8 cellular contexts compared by ENCODE assay signal in genomic region chr14:103679351-103679750, GRCh38. TPM values are rescaled to one million over a fixed set of nuclear protein-coding genes. Genes with fewer than 3 reads are reported as not detected.
DNase-seq lines count a peak whose midpoint lies in the region; ATAC-seq and TF ChIP-seq lines count a peak whose summit lies in the region.

No MANE protein-coding gene starts in this region.

- in situ Hi-C loops in IMR-90 (cut with MboI; ENCODE audit: low sequenced_read_pairs): no loop called here

- no peak overlapping the region for H4K8ac ChIP-seq in IMR-90 (ENCODE audit: low read depth in 2 of 2, low read length in 2 of 2)

- CTCF ChIA-PET in MCF 10A (lab: Yijun Ruan, JAX): interaction anchor here (1.2 to 1.3 kb wide), 4 partner anchors 10 to 19 kb away, joined by 3 to 6 read pairs (median 5); no protein-coding TSS in a partner anchor
- CTCF ChIA-PET in IMR-90 (lab: Yijun Ruan, JAX): interaction anchor here (1.3 to 2.0 kb wide), 2 partner anchors 15 to 84 kb away, joined by 6 read pairs; no protein-coding TSS in a partner anchor
- CTCF ChIA-PET in activated CD4-positive, alpha-beta T cell treated with anti-CD3 and anti-CD28 coated beads for 36 hours (lab: Charles Lee): interaction anchor here (0.5 to 2.0 kb wide), 9 partner anchors 15 to 127 kb away, joined by 3 to 12 read pairs (median 3); partner anchors contain the start of gene ZFYVE21

- no peak overlapping the region for H2BK120ac ChIP-seq in IMR-90 (ENCODE audit: low read depth, low read length)

- TF ChIP-seq RAD21 in IMR-90 (IDR thresholded peaks at IDR 0.05; ENCODE audit: low read length): peak; percentile 42

- H3K36me3 ChIP-seq in breast epithelium (peaks cover 16% of the 10 kb centered on the region), IMR-90 (ENCODE audit: control insufficient read depth, insufficient read depth, low read length) (peaks cover 66% of the 10 kb centered on the region)

- H3K27ac Mint-ChIP-seq in MCF 10A (ENCODE audit: low read depth, unreplicated experiment): no peak overlapping the region
- peak overlapping the region; percentile 33 for H3K27ac Mint-ChIP-seq in activated CD4-positive, alpha-beta T cell treated with anti-CD3 and anti-CD28 coated beads for 36 hours
- no peak overlapping the region for H3K27ac Mint-ChIP-seq in endothelial cell (ENCODE audit: unreplicated experiment)
- H3K27ac Mint-ChIP-seq in osteocyte (ENCODE audit: unreplicated experiment): peak overlapping the region; percentile 56

- H3K27me3 Mint-ChIP-seq in MCF 10A (ENCODE audit: insufficient read depth, unreplicated experiment) (no peaks in the 10 kb centered on the region), endothelial cell (ENCODE audit: unreplicated experiment) (no peaks in the 10 kb centered on the region), osteocyte (ENCODE audit: unreplicated experiment) (no peaks in the 10 kb centered on the region)
- H3K27me3 Mint-ChIP-seq in activated CD4-positive, alpha-beta T cell treated with anti-CD3 and anti-CD28 coated beads for 36 hours: no peaks in the 10 kb centered on the region

- H2AFZ ChIP-seq in IMR-90 (replicated peaks; ENCODE audit: low read length, poor library complexity): no peak overlapping the region

- H3K14ac ChIP-seq in IMR-90 (replicated peaks; ENCODE audit: low read depth, low read length): no peak overlapping the region

- peaks cover 3% of the 10 kb centered on the region; the same call in 1 of the 2 replicates for H3K9me1 ChIP-seq in IMR-90 (ENCODE audit: insufficient read depth, low read length)

- peak; percentile 51 for ATAC-seq in IMR-90 (ENCODE audit: low read depth)
- ATAC-seq in activated CD4-positive, alpha-beta T cell treated with anti-CD3 and anti-CD28 coated beads for 36 hours: peak; percentile 98
- ATAC-seq in HG03521 (IDR thresholded peaks at IDR 0.05; ENCODE audit: unreplicated experiment): no peak

- H2BK5ac ChIP-seq in IMR-90 (ENCODE audit: low read depth, low read length, poor library complexity, severe bottlenecking): peak overlapping the region; percentile 1

- H3K9ac ChIP-seq in IMR-90 (ENCODE audit: low read depth, low read length): no peak overlapping the region

- intact Hi-C loops in MCF 10A (cut with micrococcal nuclease): loop anchor here (10.0 kb wide), 1 partner anchor 105 kb away; no protein-coding TSS in a partner anchor
- intact Hi-C loops in breast epithelium (cut with DNase I; ENCODE audit: low total_unique reads): no loop called here
- intact Hi-C loops in IMR-90 (cut with micrococcal nuclease): loop anchor here (2.0 kb wide), 1 partner anchor 107 kb away; no protein-coding TSS in a partner anchor
- intact Hi-C loops in activated CD4-positive, alpha-beta T cell treated with anti-CD3 and anti-CD28 coated beads for 36 hours (cut with DNase I, micrococcal nuclease): loop anchor here (1.0 to 5.0 kb wide), 4 partner anchors 67 to 107 kb away; no protein-coding TSS in a partner anchor

- no peaks in the 10 kb centered on the region for H3K9me3 ChIP-seq in breast epithelium
- no peaks in the 10 kb centered on the region for H3K9me3 ChIP-seq in IMR-90 (ENCODE audit: control insufficient read depth, insufficient read depth, low read length)

- BruUV-seq in MCF 10A (replicated peaks; lab: Mats Ljungman, UMichigan) (no TSS peak), IMR-90 (replicated peaks; lab: Mats Ljungman, UMichigan) (no TSS peak)

- H3K4me2 ChIP-seq in IMR-90 (ENCODE audit: low read depth, low read length): no peak overlapping the region

- H3K9me3 Mint-ChIP-seq in MCF 10A (ENCODE audit: unreplicated experiment): no peaks in the 10 kb centered on the region
- H3K9me3 Mint-ChIP-seq in activated CD4-positive, alpha-beta T cell treated with anti-CD3 and anti-CD28 coated beads for 36 hours (ENCODE audit: low read depth): no peaks in the 10 kb centered on the region
- no peaks in the 10 kb centered on the region for H3K9me3 Mint-ChIP-seq in endothelial cell (ENCODE audit: unreplicated experiment)
- no peaks in the 10 kb centered on the region for H3K9me3 Mint-ChIP-seq in osteocyte (ENCODE audit: unreplicated experiment)

- H3K4me1 ChIP-seq in breast epithelium (no peaks in the 10 kb centered on the region), IMR-90 (ENCODE audit: control insufficient read depth, insufficient read depth, low read length) (peaks cover 4% of the 10 kb centered on the region; the same call in 1 of the 2 replicates)

- H3K18ac ChIP-seq in IMR-90 (ENCODE audit: low read depth, low read length): no peak overlapping the region

- WGBS in IMR-90 (ENCODE audit: extremely low coverage in 2 of 2, insufficient read length in 1 of 2), 2 experiments: no CpG with 5 or more reads among the region's 13 CpGs

- H3K56ac ChIP-seq in IMR-90 (ENCODE audit: extremely low read depth, insufficient read depth, low read length): no peak overlapping the region

- TF ChIP-seq CTCF in MCF 10A (IDR thresholded peaks at IDR 0.05; ENCODE audit: unreplicated experiment) (peak; percentile 10), breast epithelium (IDR thresholded peaks at IDR 0.05) (peak in 1 of 3 donors; percentile 11), IMR-90 (conservative IDR thresholded peaks at IDR 0.05; ENCODE audit: low read depth, low read length) (peak; percentile 31; the same call in 1 of the 2 replicates), endothelial cell (IDR thresholded peaks at IDR 0.05; ENCODE audit: unreplicated experiment) (no peak), osteocyte (IDR thresholded peaks at IDR 0.05) (peak; percentile 57)

- H3K4me3 ChIP-seq in breast epithelium: no peak overlapping the region
- no peak overlapping the region for H3K4me3 ChIP-seq in IMR-90 (ENCODE audit: insufficient read depth, low read depth, low read length)

- peaks cover 17 to 47% of the 10 kb centered on the region in 2 experiments for H3K79me1 ChIP-seq in IMR-90 (ENCODE audit: low read depth in 1 of 2, low read length in 2 of 2)

- no peak overlapping the region for H2BK15ac ChIP-seq in IMR-90 (ENCODE audit: low read depth, low read length)

- TF ChIP-seq POLR2A in breast epithelium (IDR thresholded peaks at IDR 0.05): no peak
- no peak for TF ChIP-seq POLR2A in IMR-90 (IDR thresholded peaks at IDR 0.05; ENCODE audit: low read depth, low read length)

- H3K27me3 ChIP-seq in breast epithelium: no peaks in the 10 kb centered on the region
- no peaks in the 10 kb centered on the region for H3K27me3 ChIP-seq in IMR-90 (ENCODE audit: control insufficient read depth, insufficient read depth, low read length)

- H4K91ac ChIP-seq in IMR-90 (ENCODE audit: insufficient read depth, low read depth, low read length): no peak overlapping the region

- no peak overlapping the region; the same call in 1 of the 2 replicates for H2AK5ac ChIP-seq in IMR-90 (ENCODE audit: low read depth, low read length)

- peaks cover 16% of the 10 kb centered on the region for H4K20me1 ChIP-seq in IMR-90 (ENCODE audit: insufficient read depth, low read length)

- no peak overlapping the region for H2BK20ac ChIP-seq in IMR-90 (ENCODE audit: low read depth, low read length)

- H3K36me3 Mint-ChIP-seq in MCF 10A (ENCODE audit: insufficient read depth, unreplicated experiment) (peaks cover 93% of the 10 kb centered on the region), endothelial cell (ENCODE audit: low read depth, unreplicated experiment) (peaks cover 49% of the 10 kb centered on the region), osteocyte (ENCODE audit: unreplicated experiment) (peaks cover 56% of the 10 kb centered on the region)
- peaks cover 47% of the 10 kb centered on the region for H3K36me3 Mint-ChIP-seq in activated CD4-positive, alpha-beta T cell treated with anti-CD3 and anti-CD28 coated beads for 36 hours (ENCODE audit: low read depth)

- H3K4me1 Mint-ChIP-seq in MCF 10A (ENCODE audit: insufficient read depth, unreplicated experiment) (no peaks in the 10 kb centered on the region), endothelial cell (ENCODE audit: unreplicated experiment) (no peaks in the 10 kb centered on the region), osteocyte (ENCODE audit: unreplicated experiment) (peaks cover 15% of the 10 kb centered on the region)
- H3K4me1 Mint-ChIP-seq in activated CD4-positive, alpha-beta T cell treated with anti-CD3 and anti-CD28 coated beads for 36 hours: peaks cover 2% of the 10 kb centered on the region

- H4K5ac ChIP-seq in IMR-90 (ENCODE audit: low read depth, low read length): no peak overlapping the region

- dilution Hi-C loops in IMR-90 (cut with HindIII; ENCODE audit: low sequenced_read_pairs, unreplicated experiment): no loop called here

- no peak overlapping the region for H3K4me3 Mint-ChIP-seq in MCF 10A (ENCODE audit: unreplicated experiment)
- no peak overlapping the region for H3K4me3 Mint-ChIP-seq in activated CD4-positive, alpha-beta T cell treated with anti-CD3 and anti-CD28 coated beads for 36 hours
- peak overlapping the region; percentile 23 for H3K4me3 Mint-ChIP-seq in endothelial cell (ENCODE audit: unreplicated experiment)
- H3K4me3 Mint-ChIP-seq in osteocyte (ENCODE audit: unreplicated experiment): no peak overlapping the region

- no peak for DNase-seq in MCF 10A (ENCODE audit: unreplicated experiment)
- DNase-seq in breast epithelium (ENCODE audit: low spot score in 2 of 2): no peak
- no peak for DNase-seq in IMR-90
- DNase-seq in activated CD4-positive, alpha-beta T cell treated with anti-CD3 and anti-CD28 coated beads for 36 hours: peak; percentile 74
- peak; percentile 37 for DNase-seq in endothelial cell (ENCODE audit: low spot score)
- no peak for DNase-seq in osteocyte (ENCODE audit: extremely low spot score, unreplicated experiment)
- no peak for DNase-seq in NCI-H446 (lab: John Stamatoyannopoulos, UW)

- POLR2A ChIA-PET in MCF 10A (lab: Yijun Ruan, JAX): no interaction called here
- POLR2A ChIA-PET in IMR-90 (lab: Charles Lee; ENCODE audit: unreplicated experiment): no interaction called here
- POLR2A ChIA-PET in activated CD4-positive, alpha-beta T cell treated with anti-CD3 and anti-CD28 coated beads for 36 hours (lab: Charles Lee): no interaction called here

- H3K27ac ChIP-seq in breast epithelium: no peak overlapping the region
- no peak overlapping the region for H3K27ac ChIP-seq in IMR-90 (ENCODE audit: insufficient read depth, low read length)

- no peak overlapping the region for H2AK9ac ChIP-seq in IMR-90 (replicated peaks; ENCODE audit: low read depth, low read length, poor library complexity)

- no peak overlapping the region; the same call in 1 of the 2 replicates for H3K4ac ChIP-seq in IMR-90 (ENCODE audit: low read depth, low read length)

- no peak overlapping the region for H3K23ac ChIP-seq in IMR-90 (ENCODE audit: low read depth, low read length)

RNA-seq across cellular contexts. Expression of gene XRCC3, which starts 35.9 kb away (rescaled TPM):
- 9.4 and 17.5 TPM in 2 replicates for total RNA-seq in MCF 10A (2022)
- total RNA-seq in breast epithelium: 10 to 100 TPM in 1 of 3 donors, 1 to 10 TPM in 2; 5.9 to 10.2 (median 5.9) TPM
- 7.5 and 8.1 TPM in 2 replicates for total RNA-seq in IMR-90 (2012; rRNA removed)
- polyA plus RNA-seq in IMR-90 (2012; rRNA removed): 9.0 and 9.5 TPM in 2 replicates
- 5.3 and 5.5 TPM in 2 replicates for polyA plus RNA-seq in IMR-90 (2012; cell fraction: cytosol; rRNA removed)
- polyA plus RNA-seq in IMR-90 (2012; cell fraction: nucleus; rRNA removed; ENCODE audit: low replicate concordance): 29.9 and 33.1 TPM in 2 replicates
- 10 to 100 TPM; 43.7 to 46.9 TPM for total RNA-seq in activated CD4-positive, alpha-beta T cell treated with anti-CD3 and anti-CD28 coated beads for 36 hours
- total RNA-seq in endothelial cell (ENCODE audit: unreplicated experiment): 10.2 TPM
- total RNA-seq in osteocyte: 7.5 and 7.9 TPM in 2 replicates

RNA-seq across cellular contexts. Expression of gene ZFYVE21, which starts 36.3 kb away (rescaled TPM):
- total RNA-seq in MCF 10A (2022): 28.6 and 35.5 TPM in 2 replicates
- total RNA-seq in breast epithelium: 100 to 1,000 TPM in 1 of 3 donors, 10 to 100 TPM in 2; 57.4 to 140 (median 96.0) TPM
- 41.2 and 41.4 TPM in 2 replicates for total RNA-seq in IMR-90 (2012; rRNA removed)
- 89.2 and 93.4 TPM in 2 replicates for polyA plus RNA-seq in IMR-90 (2012; rRNA removed)
- polyA plus RNA-seq in IMR-90 (2012; cell fraction: cytosol; rRNA removed): 107 and 145 TPM in 2 replicates
- 83.4 and 98.8 TPM in 2 replicates for polyA plus RNA-seq in IMR-90 (2012; cell fraction: nucleus; rRNA removed; ENCODE audit: low replicate concordance)
- 10 to 100 TPM; 10.1 to 12.7 TPM for total RNA-seq in activated CD4-positive, alpha-beta T cell treated with anti-CD3 and anti-CD28 coated beads for 36 hours
- total RNA-seq in endothelial cell (ENCODE audit: unreplicated experiment): 48.1 TPM
- 48.9 and 52.9 TPM in 2 replicates for total RNA-seq in osteocyte

RNA-seq across cellular contexts. Expression of gene KLC1, which starts 50.3 kb away (rescaled TPM):
- total RNA-seq in MCF 10A (2022) (216 and 220 TPM in 2 replicates), breast epithelium (100 to 1,000 TPM; 222 to 275 (median 253) TPM), IMR-90 (2012; rRNA removed) (101 and 139 TPM in 2 replicates), endothelial cell (ENCODE audit: unreplicated experiment) (220 TPM), osteocyte (186 and 211 TPM in 2 replicates)
- polyA plus RNA-seq in IMR-90 (2012; rRNA removed): 155 and 157 TPM in 2 replicates
- polyA plus RNA-seq in IMR-90 (2012; cell fraction: cytosol; rRNA removed): 202 and 321 TPM in 2 replicates
- polyA plus RNA-seq in IMR-90 (2012; cell fraction: nucleus; rRNA removed; ENCODE audit: low replicate concordance): 401 and 574 TPM in 2 replicates
- 100 to 1,000 TPM in 1 of 2 experiments, 10 to 100 TPM in 1; 97.4 to 113 TPM for total RNA-seq in activated CD4-positive, alpha-beta T cell treated with anti-CD3 and anti-CD28 coated beads for 36 hours

Comparison
In these comparisons a context has a peak if more than half of its experiments do, and no peak if none do; other contexts are left out.
1. DNase-seq: peak in activated CD4-positive, alpha-beta T cell treated with anti-CD3 and anti-CD28 coated beads for 36 hours (single experiment) and endothelial cell (single experiment); none in MCF 10A (single experiment), breast epithelium (0 of 2), IMR-90 (single experiment), osteocyte (single experiment) and NCI-H446 (0 of 2).
2. H3K27ac Mint-ChIP-seq: peak in activated CD4-positive, alpha-beta T cell treated with anti-CD3 and anti-CD28 coated beads for 36 hours (single experiment) and osteocyte (single experiment); none in MCF 10A (single experiment) and endothelial cell (single experiment).